Comparison of ENCODE assay signal across 8 cellular contexts in genomic region chr15:89087830-89088604, GRCh38. TPM values are rescaled to one million over a fixed set of nuclear protein-coding genes. Genes with fewer than 3 reads are reported as not detected.
A peak's percentile ranks its signal among the peaks of the same experiment; 100 is the strongest.
DNase-seq lines count a peak whose midpoint lies in the region; ATAC-seq, FAIRE-seq and TF ChIP-seq lines count a peak whose summit lies in the region.

Gene ABHD2, plus strand, starts transcription at chr15:89088456. Its CDS starts 27,872 bp downstream, at chr15:89116328.

- peak within 1 kb of the TSS; percentile 93 for H3K9ac ChIP-seq in Loucy (ENCODE audit: low read depth, low read length, poor library complexity, severe bottlenecking)

- no peaks in the 10 kb centered on the region for H3K27me3 Mint-ChIP-seq in natural killer cell treated with Interleukin-12 subunit alpha and Interleukin-12 subunit beta and Interleukin-15 and Interleukin-18, amount 100 ng/mL, for 72 hours
- H3K27me3 Mint-ChIP-seq in stimulated activated naive CD8-positive, alpha-beta T cell treated with anti-CD3 and anti-CD28 coated beads, Interleukin-15, Interleukin-2, amounts not matched to agents 100 ng/mL and 50 ng/mL, for 24 hours, result no peaks in the 10 kb centered on the region

- peaks cover 30 to 35% of the 10 kb centered on the region in 2 donors for H3K4me1 Mint-ChIP-seq in natural killer cell treated with Interleukin-12 subunit alpha and Interleukin-12 subunit beta and Interleukin-15 and Interleukin-18, amount 100 ng/mL, for 72 hours (ENCODE audit: low read depth in 2 of 2)
- peaks cover 39% of the 10 kb centered on the region for H3K4me1 Mint-ChIP-seq in stimulated activated naive CD8-positive, alpha-beta T cell treated with anti-CD3 and anti-CD28 coated beads, Interleukin-15, Interleukin-2, amounts not matched to agents 100 ng/mL and 50 ng/mL, for 24 hours (ENCODE audit: low read depth)

- peaks cover 38% of the 10 kb centered on the region for H3K79me2 ChIP-seq in Loucy (ENCODE audit: insufficient read depth, low read length)

- no peaks in the 10 kb centered on the region for H3K36me3 ChIP-seq in Loucy (ENCODE audit: insufficient read depth, low read length)

- H3K9me2 ChIP-seq in Loucy (replicated peaks; ENCODE audit: low read depth, low read length), result no peaks in the 10 kb centered on the region

- peak; percentile 98 for ATAC-seq in natural killer cell treated with Interleukin-12 subunit alpha and Interleukin-12 subunit beta and Interleukin-15 and Interleukin-18, amount 100 ng/mL, for 72 hours

- H3K27ac Mint-ChIP-seq in natural killer cell treated with Interleukin-12 subunit alpha and Interleukin-12 subunit beta and Interleukin-15 and Interleukin-18, amount 100 ng/mL, for 72 hours, result peak within 1 kb of the TSS; percentile 80 to 94
- peak within 1 kb of the TSS; percentile 41 for H3K27ac Mint-ChIP-seq in stimulated activated naive CD8-positive, alpha-beta T cell treated with anti-CD3 and anti-CD28 coated beads, Interleukin-15, Interleukin-2, amounts not matched to agents 100 ng/mL and 50 ng/mL, for 24 hours

- H3K4me3 Mint-ChIP-seq in natural killer cell treated with Interleukin-12 subunit alpha and Interleukin-12 subunit beta and Interleukin-15 and Interleukin-18, amount 100 ng/mL, for 72 hours, result no peak within 1 kb of the TSS
- H3K4me3 Mint-ChIP-seq in stimulated activated naive CD8-positive, alpha-beta T cell treated with anti-CD3 and anti-CD28 coated beads, Interleukin-15, Interleukin-2, amounts not matched to agents 100 ng/mL and 50 ng/mL, for 24 hours, result no peak within 1 kb of the TSS

- peaks cover 53% of the 10 kb centered on the region for H3K4me1 ChIP-seq in Loucy (ENCODE audit: insufficient read depth, low read length, poor library complexity, severe bottlenecking)

- no peak for TF ChIP-seq CTCF in Loucy (conservative IDR thresholded peaks at IDR 0.05; ENCODE audit: low read length)

- no peaks in the 10 kb centered on the region for H4K20me1 ChIP-seq in Loucy (ENCODE audit: insufficient read depth, low read length, poor library complexity, severe bottlenecking)

- peak within 1 kb of the TSS; percentile 34; the same call in 1 of the 2 replicates for H2AFZ ChIP-seq in Loucy (ENCODE audit: low read length)

- H3K4me2 ChIP-seq in Loucy (ENCODE audit: low read depth, low read length, poor library complexity, severe bottlenecking), result peak within 1 kb of the TSS; percentile 99

- TF ChIP-seq POLR2A in H54 (IDR thresholded peaks at IDR 0.05; ENCODE audit: low read depth, low read length) (peak; percentile 72), Raji (IDR thresholded peaks at IDR 0.05; ENCODE audit: insufficient read depth, low read depth, low read length) (peak; percentile 55)

- no peaks in the 10 kb centered on the region for H3K9me3 Mint-ChIP-seq in natural killer cell treated with Interleukin-12 subunit alpha and Interleukin-12 subunit beta and Interleukin-15 and Interleukin-18, amount 100 ng/mL, for 72 hours
- H3K9me3 Mint-ChIP-seq in stimulated activated naive CD8-positive, alpha-beta T cell treated with anti-CD3 and anti-CD28 coated beads, Interleukin-15, Interleukin-2, amounts not matched to agents 100 ng/mL and 50 ng/mL, for 24 hours, result no peaks in the 10 kb centered on the region

- H3F3A ChIP-seq in Loucy (ENCODE audit: low read depth), result no peaks in the 10 kb centered on the region

- no peaks in the 10 kb centered on the region for H3K27me3 ChIP-seq in Loucy (ENCODE audit: insufficient read depth, low read length, poor library complexity, severe bottlenecking)

- H3K4me3 ChIP-seq in Loucy (ENCODE audit: low read length, poor library complexity, severe bottlenecking), result peak within 1 kb of the TSS; percentile 80

- H3K9me3 ChIP-seq in Loucy (ENCODE audit: insufficient read depth, low read depth, low read length), result no peaks in the 10 kb centered on the region

- DNase-seq in EL (peak; percentile 100), H54 (ENCODE audit: insufficient read length, low spot score) (peak; percentile 74), fibroblast of peridontal ligament (ENCODE audit: extremely low read depth) (peak; percentile 100)
- DNase-seq in activated T-helper 9 cell treated with anti-CD3 and anti-CD28 coated beads, Interleukin-2, amount 50 U/mL, for 16 hours (ENCODE audit: low read depth), result peak; percentile 94
- peak; percentile 99 for DNase-seq in natural killer cell treated with Interleukin-12 subunit alpha and Interleukin-12 subunit beta and Interleukin-15 and Interleukin-18, amount 100 ng/mL, for 72 hours (ENCODE audit: low spot score)

- no peaks in the 10 kb centered on the region for H3K36me3 Mint-ChIP-seq in natural killer cell treated with Interleukin-12 subunit alpha and Interleukin-12 subunit beta and Interleukin-15 and Interleukin-18, amount 100 ng/mL, for 72 hours
- peaks cover 15% of the 10 kb centered on the region for H3K36me3 Mint-ChIP-seq in stimulated activated naive CD8-positive, alpha-beta T cell treated with anti-CD3 and anti-CD28 coated beads, Interleukin-15, Interleukin-2, amounts not matched to agents 100 ng/mL and 50 ng/mL, for 24 hours (ENCODE audit: low read depth)

- peak; percentile 41 for FAIRE-seq in H54 (lab: Jason Lieb, UNC)

RNA-seq across cellular contexts. Expression of gene ABHD2, which starts in this region (rescaled TPM):
- total RNA-seq in natural killer cell treated with Interleukin-12 subunit alpha and Interleukin-12 subunit beta and Interleukin-15 and Interleukin-18, amount 100 ng/mL, for 72 hours, result 100 to 1,000 TPM; 130 to 214 TPM

Comparison
In these comparisons a context has a peak if more than half of its experiments do, and no peak if none do; other contexts are left out.
1. Peak in every context shown above with its lines: DNase-seq, ATAC-seq and H3K4me3 ChIP-seq.